ENCODE assay signal across 8 cellular contexts in the genomic region with DNA sequence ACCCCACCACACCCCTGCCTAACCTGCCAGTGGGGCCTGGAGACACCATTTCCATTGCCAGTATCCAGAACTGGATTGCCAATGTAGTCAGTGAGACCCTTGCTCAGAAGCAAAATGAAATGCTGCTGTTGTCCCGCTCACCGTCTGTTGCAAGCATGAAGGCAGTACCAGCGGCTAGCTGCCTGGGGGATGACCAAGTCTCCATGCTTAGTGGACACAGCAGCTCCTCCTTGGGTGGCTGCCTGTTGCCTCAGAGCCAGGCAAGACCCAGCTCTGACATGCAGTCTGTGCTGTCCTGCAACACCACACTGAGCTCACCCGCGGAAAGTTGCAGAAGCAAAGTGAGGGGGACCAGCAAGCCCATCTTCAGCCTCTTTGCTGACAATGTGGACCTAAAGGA. TPM values are rescaled to one million over a fixed set of nuclear protein-coding genes. Genes with fewer than 3 reads are reported as not detected.
"Had no signal": no experiment of that assay in that cellular context is flagged by ENCODE, and none has a peak within 500 bp of the region (broad histone marks: within the 10 kb centered on the region; RNA-seq: fewer than 3 reads in every experiment).

No MANE protein-coding gene starts in this region.

- H3K4me2 ChIP-seq: GM23338 had no signal

- H3K36me3 ChIP-seq: HAP-1 had no signal

- DNase-seq: HFFc6 had no signal

- H3K27ac ChIP-seq: HL-60 had no signal

- H3K4me1 ChIP-seq: HAP-1 had no signal

- H3K27ac Mint-ChIP-seq: GM23338, HFFc6 had no signal

- FAIRE-seq: HepG2, K562 had no signal

- H3K4me3 Mint-ChIP-seq: GM23338, HFFc6 had no signal

- H3K9me3 ChIP-seq: HAP-1 had no signal

- ATAC-seq: GM23338, HCT116, HepG2, K562 had no signal

- H3K4me3 ChIP-seq: GM23338, HAP-1, K562 had no signal

- H3K9me3 Mint-ChIP-seq: GM23338, HFFc6 had no signal

- H2AFZ ChIP-seq: GM23338 had no signal

RNA-seq across cellular contexts. Expression of a gene that starts 33.4 kb away (rescaled TPM):
- total RNA-seq: HepG2, HFFc6, K562 had no signal
- polyA plus RNA-seq: HepG2, K562 had no signal

RNA-seq across cellular contexts. Expression of a gene that starts 37.1 kb away (rescaled TPM):
- total RNA-seq: H4, HepG2, HFFc6 had no signal
- polyA plus RNA-seq: HepG2, K562 had no signal
